In genomic region chr7:22611758-22612079, GRCh38 we compare ENCODE assay signal across 25 cellular contexts.
DNase-seq lines count a peak whose midpoint lies in the region; ATAC-seq and TF ChIP-seq lines count a peak whose summit lies in the region.
"Had no signal": no experiment of that assay in that cellular context is flagged by ENCODE, and none has a peak within 500 bp of the region (broad histone marks: within the 10 kb centered on the region; RNA-seq: fewer than 3 reads in every experiment).

No MANE protein-coding gene starts in this region.

- no peak overlapping the region for H2BK15ac ChIP-seq in mesendoderm (replicated peaks; ENCODE audit: low read depth)

- H3K36me3 ChIP-seq in mesendoderm (ENCODE audit: control insufficient read depth, insufficient read depth, low read length): no peaks in the 10 kb centered on the region
- H3K36me3 ChIP-seq: heart left ventricle, left ventricle myocardium inferior, neural progenitor cell, thyroid gland had no signal

- no peak overlapping the region for H2BK5ac ChIP-seq in mesendoderm (ENCODE audit: low read length)

- H2AK5ac ChIP-seq in mesendoderm (ENCODE audit: low read length): no peak overlapping the region

- H3K27me3 ChIP-seq in mesendoderm (ENCODE audit: insufficient read depth, low read length, poor library complexity): no peaks in the 10 kb centered on the region
- H3K27me3 ChIP-seq: heart left ventricle, neural progenitor cell, thyroid gland had no signal

- H3K4me2 ChIP-seq in mesendoderm (ENCODE audit: low read length): no peak overlapping the region
- H3K4me2 ChIP-seq: neural progenitor cell had no signal

- peak overlapping the region; percentile 9 for H3K27ac ChIP-seq in mesendoderm (ENCODE audit: low read depth, low read length)
- H3K27ac ChIP-seq: heart left ventricle, left ventricle myocardium inferior, neural progenitor cell, psoas muscle, thyroid gland had no signal

- H4K8ac ChIP-seq in mesendoderm (ENCODE audit: low read depth, low read length): peak overlapping the region; percentile 15

- no peak for DNase-seq in mesendoderm
- DNase-seq in T-helper 1 cell: no peak
- no peak for DNase-seq in SW480 (ENCODE audit: low spot score)
- DNase-seq: activated CD8-positive, alpha-beta T cell treated with anti-CD3 and anti-CD28 coated beads, Interleukin-2, amount 10 ng/mL, durations not matched to agents 7 days and 5 days; activated naive CD4-positive, alpha-beta T cell treated with anti-CD3 and anti-CD28 coated beads, Interleukin-2, amount 10 ng/mL, durations not matched to agents 7 days and 5 days; activated T-cell treated with anti-CD3 and anti-CD28 coated beads, Interleukin-2, amount 50 U/mL, for 4 hours; anterior cingulate cortex; CD4-positive, alpha-beta T cell; dermis blood vessel endothelial cell; DMS153; heart left ventricle; left ventricle myocardium inferior; MM.1S; NCI-H748 treated with DMSO at 0.1 percent for 48 hours; PC-3; psoas muscle; SHP77 treated with DMSO at 0.1 percent for 48 hours; stimulated activated CD4-positive, alpha-beta T cell treated with anti-CD3 and anti-CD28 coated beads, Interleukin-1b, Interleukin-23, amount 100 ng/mL, for 48 hours; stimulated activated naive CD8-positive, alpha-beta T cell treated with anti-CD3 and anti-CD28 coated beads, Interleukin-15, Interleukin-2, amounts not matched to agents 100 U/mL and 50 U/mL, for 24 hours; thyroid gland had no signal

- H3K23ac ChIP-seq in mesendoderm (ENCODE audit: low read length): no peak overlapping the region

- peak; percentile 61 for ATAC-seq in GM18505 (IDR thresholded peaks at IDR 0.05; ENCODE audit: unreplicated experiment)
- ATAC-seq in GM21528 (IDR thresholded peaks at IDR 0.05; ENCODE audit: low FRiP score, unreplicated experiment): peak; percentile 71
- ATAC-seq in HG02938 (IDR thresholded peaks at IDR 0.05; ENCODE audit: unreplicated experiment): peak; percentile 66
- ATAC-seq in HG03378 (IDR thresholded peaks at IDR 0.05; ENCODE audit: unreplicated experiment): no peak
- ATAC-seq: activated CD8-positive, alpha-beta T cell treated with anti-CD3 and anti-CD28 coated beads, Interleukin-2, amount 10 ng/mL, durations not matched to agents 7 days and 5 days; activated T-cell treated with anti-CD3 and anti-CD28 coated beads, Interleukin-2, amount 50 U/mL, for 4 hours; heart left ventricle; PC-3; psoas muscle; stimulated activated naive CD8-positive, alpha-beta T cell treated with anti-CD3 and anti-CD28 coated beads, Interleukin-15, Interleukin-2, amounts not matched to agents 100 U/mL and 50 U/mL, for 24 hours had no signal

- no peak for TF ChIP-seq POLR2A in GM18505 (IDR thresholded peaks at IDR 0.05; ENCODE audit: borderline replicate concordance, extremely low read depth, insufficient read depth, insufficient read length)

- H3K79me1 ChIP-seq in mesendoderm (ENCODE audit: low read length): no peaks in the 10 kb centered on the region

- no peak overlapping the region for H3K4ac ChIP-seq in mesendoderm (ENCODE audit: low read depth, low read length)

- no peak overlapping the region for H3K18ac ChIP-seq in mesendoderm (ENCODE audit: low read length)

- H3K4me1 ChIP-seq in mesendoderm (ENCODE audit: control insufficient read depth, low read depth, low read length): no peaks in the 10 kb centered on the region
- H3K4me1 ChIP-seq: heart left ventricle, left ventricle myocardium inferior, neural progenitor cell, psoas muscle, thyroid gland had no signal

- no peak overlapping the region for H3K56ac ChIP-seq in mesendoderm (ENCODE audit: low read length)

- H4K5ac ChIP-seq in mesendoderm (ENCODE audit: low read length): no peak overlapping the region

- WGBS in mesendoderm (ENCODE audit: extremely low coverage, insufficient coverage, low lambda C conversion rate): no CpG with 5 or more reads among the region's 4 CpGs

- H2BK120ac ChIP-seq in mesendoderm (ENCODE audit: low read depth, low read length): no peak overlapping the region

- H3K4me3 ChIP-seq in mesendoderm (ENCODE audit: low read length): no peak overlapping the region
- H3K4me3 ChIP-seq: heart left ventricle, left ventricle myocardium inferior, neural progenitor cell, psoas muscle, thyroid gland had no signal

- H3K79me2 ChIP-seq in mesendoderm (ENCODE audit: control insufficient read depth, insufficient read depth, low read length): no peaks in the 10 kb centered on the region

- no peak overlapping the region for H3K9ac ChIP-seq in mesendoderm (ENCODE audit: low read length)
- H3K9ac ChIP-seq: neural progenitor cell had no signal
